In genomic region chr18:39441648-39442047, GRCh38 we compare ENCODE assay signal across 32 cellular contexts.
"Had no signal": no experiment of that assay in that cellular context is flagged by ENCODE, and none has a peak within 500 bp of the region (broad histone marks: within the 10 kb centered on the region; RNA-seq: fewer than 3 reads in every experiment).

No MANE protein-coding gene starts in this region.

- FAIRE-seq: astrocyte, RCC 7860 had no signal

- H3K27ac ChIP-seq: adrenal gland, body of pancreas, breast epithelium, PC-9, RWPE1, WERI-Rb-1 had no signal

- ATAC-seq: activated naive CD4-positive, alpha-beta T cell treated with anti-CD3 and anti-CD28 coated beads, Interleukin-2, amount 50 U/mL, for 72 hours; activated T-cell treated with anti-CD3 and anti-CD28 coated beads, Interleukin-2, amount 50 U/mL, for 4 hours; body of pancreas had no signal

- H3K9me3 ChIP-seq: adrenal gland, body of pancreas, breast epithelium, MG63 had no signal

- H3K4me3 ChIP-seq: adrenal gland, body of pancreas, breast epithelium, MG63, PC-9 had no signal

- H3K27me3 ChIP-seq: adrenal gland, body of pancreas, breast epithelium, MG63 had no signal

- H3K4me1 ChIP-seq: adrenal gland, body of pancreas, breast epithelium had no signal

- DNase-seq: activated CD4-positive, alpha-beta memory T cell treated with anti-CD3 and anti-CD28 coated beads for 36 hours; activated CD4-positive, alpha-beta T cell treated with anti-CD3 and anti-CD28 coated beads, Interleukin-2, amount 10 ng/mL, durations not matched to agents 7 days and 5 days; activated CD8-positive, alpha-beta memory T cell treated with anti-CD3 and anti-CD28 coated beads, Interleukin-2, amount 50 U/mL, for 4 hours; activated gamma-delta T cell treated with Interleukin-2 at 50 U/mL for 16 hours; activated naive CD4-positive, alpha-beta T cell treated with anti-CD3 and anti-CD28 coated beads for 36 hours; activated T-cell treated with anti-CD3 and anti-CD28 coated beads for 4 hours; activated T-cell treated with anti-CD3 and anti-CD28 coated beads, Interleukin-2, amount 50 U/mL, for 4 hours; adrenal gland; body of pancreas; caudate nucleus; MG63; NCI-H1048; NCI-H1105 treated with DMSO at 0.1 percent for 48 hours; NCI-H1436; NCI-H1694; NCI-H1930; NCI-H2081 treated with DMSO at 0.1 percent for 48 hours; NCI-H226; NCI-H446 treated with DMSO at 0.1 percent for 48 hours; NCI-H524; PC-9; Right ventricle myocardium superior; SW 1271; T-helper 1 cell; T-helper 2 cell; T-helper 9 cell; WERI-Rb-1 had no signal

- H3K36me3 ChIP-seq: adrenal gland, breast epithelium, MG63, WERI-Rb-1 had no signal
